13 cellular contexts compared by ENCODE assay signal in genomic region chr11:95339554-95339953, GRCh38.
DNase-seq lines count a peak whose midpoint lies in the region; ATAC-seq and TF ChIP-seq lines count a peak whose summit lies in the region.
"Had no signal": no experiment of that assay in that cellular context is flagged by ENCODE, and none has a peak within 500 bp of the region (broad histone marks: within the 10 kb centered on the region; RNA-seq: fewer than 3 reads in every experiment).

No MANE protein-coding gene starts in this region.

- no peaks in the 10 kb centered on the region for H3K79me2 ChIP-seq in GM23338 (replicated peaks; ENCODE audit: insufficient read depth)

- peaks cover 44% of the 10 kb centered on the region for H3K4me1 ChIP-seq in GM23338 (ENCODE audit: insufficient read depth)
- H3K4me1 ChIP-seq in psoas muscle: peaks cover 27% of the 10 kb centered on the region

- H3K9me3 Mint-ChIP-seq in GM23338: no peaks in the 10 kb centered on the region
- H3K9me3 Mint-ChIP-seq in activated T-helper 2 cell treated with anti-CD3 and anti-CD28 coated beads, Interferon-gamma antibody, Interleukin-2, Interleukin-4, amounts not matched to agents 10 μg/mL and 5 μg/mL and 100 μg/mL, durations not matched to agents 14 hours and 24 hours and 36 hours: no peaks in the 10 kb centered on the region
- H3K9me3 Mint-ChIP-seq: CD4-positive, alpha-beta memory T cell had no signal

- H3F3A ChIP-seq in GM23338 (replicated peaks; ENCODE audit: low read depth): peaks cover 4% of the 10 kb centered on the region; the same call in 1 of the 2 replicates

- H3K9me2 ChIP-seq in GM23338 (ENCODE audit: insufficient read depth): peaks cover 11% of the 10 kb centered on the region

- intact Hi-C loops in psoas muscle (cut with DNase I): loop anchor here in 1 of 2 donors (5.0 to 10.0 kb wide), 3 partner anchors 82 to 272 kb away; partner anchors contain the start of gene SRSF8
- intact Hi-C loops in activated T-helper 2 cell treated with anti-CD3 and anti-CD28 coated beads, Interferon-gamma antibody, Interleukin-2, Interleukin-4, amounts not matched to agents 10 μg/mL and 5 μg/mL and 100 μg/mL, durations not matched to agents 14 hours and 24 hours and 36 hours (cut with micrococcal nuclease): loop anchor here (5.0 kb wide), 4 partner anchors 42 to 363 kb away; no protein-coding TSS in a partner anchor

- H3K9me3 ChIP-seq in psoas muscle: no peaks in the 10 kb centered on the region

- DNase-seq in GM13976 (ENCODE audit: low spot score) (peak; percentile 55), GM23338 (ENCODE audit: low spot score) (no peak), cardiac fibroblast (ENCODE audit: low read depth in 2 of 2) (peak; percentile 14 to 18), psoas muscle (no peak), H7 (no peak), GM19240 (ENCODE audit: insufficient read length, low spot score) (no peak), G401 (ENCODE audit: low spot score) (no peak)
- no peak for DNase-seq in activated T-helper 2 cell treated with anti-CD3 and anti-CD28 coated beads, Interferon-gamma antibody, Interleukin-2, Interleukin-4, amounts not matched to agents 10 μg/mL and 5 μg/mL and 100 μg/mL, durations not matched to agents 14 hours and 24 hours and 36 hours (ENCODE audit: low spot score)
- DNase-seq: activated CD4-positive, CD25-positive, alpha-beta regulatory T cell treated with anti-CD3 and anti-CD28 coated beads, Interleukin-2, amount 50 U/mL, for 72 hours; CD4-positive, alpha-beta memory T cell; foreskin melanocyte; NCI-H1417 treated with DMSO at 0.1 percent for 48 hours; PC-3 had no signal

- H2AFZ ChIP-seq in GM23338: no peak overlapping the region

- no peaks in the 10 kb centered on the region for H4K20me1 ChIP-seq in GM23338 (replicated peaks; ENCODE audit: insufficient read depth)

- H3K27ac Mint-ChIP-seq in GM23338: no peak overlapping the region
- no peak overlapping the region for H3K27ac Mint-ChIP-seq in activated T-helper 2 cell treated with anti-CD3 and anti-CD28 coated beads, Interferon-gamma antibody, Interleukin-2, Interleukin-4, amounts not matched to agents 10 μg/mL and 5 μg/mL and 100 μg/mL, durations not matched to agents 14 hours and 24 hours and 36 hours
- H3K27ac Mint-ChIP-seq: CD4-positive, alpha-beta memory T cell had no signal

- H3K4me1 Mint-ChIP-seq in GM23338: peaks cover 27% of the 10 kb centered on the region
- H3K4me1 Mint-ChIP-seq in activated T-helper 2 cell treated with anti-CD3 and anti-CD28 coated beads, Interferon-gamma antibody, Interleukin-2, Interleukin-4, amounts not matched to agents 10 μg/mL and 5 μg/mL and 100 μg/mL, durations not matched to agents 14 hours and 24 hours and 36 hours (ENCODE audit: low read depth): peaks cover 31% of the 10 kb centered on the region

- no peak for TF ChIP-seq CTCF in GM13976 (IDR thresholded peaks at IDR 0.05; ENCODE audit: borderline replicate concordance, control extremely low read depth, extremely low read depth, insufficient read depth, missing control alignments)
- TF ChIP-seq CTCF in GM23338 (conservative IDR thresholded peaks at IDR 0.05; ENCODE audit: low read depth in 2 of 2): no peak
- TF ChIP-seq CTCF in cardiac fibroblast (IDR thresholded peaks at IDR 0.05; ENCODE audit: low read depth, low read length): no peak
- no peak for TF ChIP-seq CTCF in psoas muscle (IDR thresholded peaks at IDR 0.05)

- ATAC-seq in GM23338 (no peak), psoas muscle (peak; percentile 43 to 64 (median 54))
- ATAC-seq: PC-3 had no signal

- in situ Hi-C loops in GM13976 (cut with MboI; ENCODE audit: low sequenced_read_pairs, unreplicated experiment): no loop called here
- in situ Hi-C loops in G401 (cut with HindIII; ENCODE audit: low sequenced_read_pairs): no loop called here

- no peaks in the 10 kb centered on the region for H3K36me3 Mint-ChIP-seq in GM23338 (ENCODE audit: low read depth)
- H3K36me3 Mint-ChIP-seq in activated T-helper 2 cell treated with anti-CD3 and anti-CD28 coated beads, Interferon-gamma antibody, Interleukin-2, Interleukin-4, amounts not matched to agents 10 μg/mL and 5 μg/mL and 100 μg/mL, durations not matched to agents 14 hours and 24 hours and 36 hours (ENCODE audit: low read depth): peaks cover 2% of the 10 kb centered on the region
- H3K36me3 Mint-ChIP-seq: CD4-positive, alpha-beta memory T cell had no signal

- H3K27me3 ChIP-seq in GM23338 (ENCODE audit: insufficient read depth) (no peaks in the 10 kb centered on the region), psoas muscle (ENCODE audit: insufficient read depth in 3 of 3, low read length in 2 of 3) (no peaks in the 10 kb centered on the region), H7 (ENCODE audit: control insufficient read depth, insufficient read depth, low read length) (no peaks in the 10 kb centered on the region)

- H3K4me3 Mint-ChIP-seq in GM23338: no peak overlapping the region
- H3K4me3 Mint-ChIP-seq in activated T-helper 2 cell treated with anti-CD3 and anti-CD28 coated beads, Interferon-gamma antibody, Interleukin-2, Interleukin-4, amounts not matched to agents 10 μg/mL and 5 μg/mL and 100 μg/mL, durations not matched to agents 14 hours and 24 hours and 36 hours (ENCODE audit: low read depth): no peak overlapping the region
- H3K4me3 Mint-ChIP-seq: CD4-positive, alpha-beta memory T cell had no signal

- peaks cover 4% of the 10 kb centered on the region for H3K27me3 Mint-ChIP-seq in GM23338 (ENCODE audit: insufficient read depth, low read depth, poor library complexity)
- H3K27me3 Mint-ChIP-seq in activated T-helper 2 cell treated with anti-CD3 and anti-CD28 coated beads, Interferon-gamma antibody, Interleukin-2, Interleukin-4, amounts not matched to agents 10 μg/mL and 5 μg/mL and 100 μg/mL, durations not matched to agents 14 hours and 24 hours and 36 hours (ENCODE audit: low read depth): peaks cover 2% of the 10 kb centered on the region
- H3K27me3 Mint-ChIP-seq: CD4-positive, alpha-beta memory T cell had no signal

- H3K27ac ChIP-seq in GM23338 (ENCODE audit: low read depth) (peak overlapping the region; percentile 85), psoas muscle (peak overlapping the region; percentile 76)

- 0 out of 2 replicates have a peak overlapping the region, but pooled peaks have one; percentile 69 for H3K4me2 ChIP-seq in GM23338

- H3K4me3 ChIP-seq in GM23338 (no peak overlapping the region), cardiac fibroblast (replicated peaks in 1 of 2; ENCODE audit: low read depth in 2 of 2, low read length in 2 of 2) (no peak overlapping the region), psoas muscle (no peak overlapping the region), H7 (ENCODE audit: insufficient read depth, low read depth, low read length) (no peak overlapping the region)

- H3K36me3 ChIP-seq in GM23338 (ENCODE audit: insufficient read depth) (no peaks in the 10 kb centered on the region), psoas muscle (ENCODE audit: insufficient read depth in 1 of 2, low read depth in 1 of 2) (no peaks in the 10 kb centered on the region), H7 (replicated peaks; ENCODE audit: control insufficient read depth, insufficient read depth, low read length) (no peaks in the 10 kb centered on the region)

TF ChIP-seq in GM23338, 12 proteins besides CTCF, POLR2A, EP300 and RAD21 (continues in another document):
- TF ChIP-seq EZH2phosphoT487 (IDR thresholded peaks at IDR 0.05; ENCODE audit: unreplicated experiment): no peak

Comparison
In these comparisons a context has a peak if more than half of its experiments do, and no peak if none do; other contexts are left out.
1. DNase-seq: peak in GM13976 (single experiment) and cardiac fibroblast (2 of 2); none in GM23338 (single experiment), psoas muscle (0 of 2), activated T-helper 2 cell treated with anti-CD3 and anti-CD28 coated beads, Interferon-gamma antibody, Interleukin-2, Interleukin-4, amounts not matched to agents 10 μg/mL and 5 μg/mL and 100 μg/mL, durations not matched to agents 14 hours and 24 hours and 36 hours (single experiment), H7 (single experiment), GM19240 (single experiment) and G401 (single experiment).